34 cellular contexts compared by ENCODE assay signal in the genomic region with DNA sequence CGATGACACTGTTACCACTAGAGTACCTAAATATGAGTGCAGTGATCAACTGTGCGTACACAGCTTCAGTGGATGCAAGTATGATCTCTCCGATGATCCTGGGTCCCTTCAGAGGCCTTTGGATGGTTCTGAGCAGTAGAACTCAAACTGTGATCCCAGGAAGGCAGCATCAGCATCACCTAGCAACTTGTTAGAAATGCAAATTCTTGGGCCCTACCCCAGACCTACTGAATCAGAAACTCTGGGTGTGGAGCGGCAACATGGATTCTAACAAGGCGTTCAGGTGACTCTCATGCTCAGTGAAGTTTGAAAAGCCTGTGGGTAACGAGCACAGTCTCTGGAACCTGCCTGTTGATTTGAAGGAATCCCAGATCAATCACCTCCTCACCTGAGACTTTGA. TPM values are rescaled to one million over a fixed set of nuclear protein-coding genes. Genes with fewer than 3 reads are reported as not detected.
"Had no signal": no experiment of that assay in that cellular context is flagged by ENCODE, and none has a peak within 500 bp of the region (broad histone marks: within the 10 kb centered on the region; RNA-seq: fewer than 3 reads in every experiment).

No MANE protein-coding gene starts in this region.

- H3K4me3 ChIP-seq: adrenal gland, body of pancreas, esophagus muscularis mucosa, gastrocnemius medialis, heart right ventricle had no signal

- H3K27me3 ChIP-seq: adrenal gland, body of pancreas, esophagus muscularis mucosa, foreskin keratinocyte, gastrocnemius medialis had no signal

- H3K36me3 ChIP-seq: adrenal gland, esophagus muscularis mucosa, gastrocnemius medialis, heart right ventricle had no signal

- H3K27ac Mint-ChIP-seq: activated CD4-positive, alpha-beta memory T cell treated with anti-CD3 and anti-CD28 coated beads, Interleukin-2, amount 10 ng/mL, durations not matched to agents 7 days and 5 days; activated CD4-positive, alpha-beta T cell treated with anti-CD3 and anti-CD28 coated beads, Interleukin-2, amount 10 ng/mL, durations not matched to agents 7 days and 5 days; activated naive CD4-positive, alpha-beta T cell treated with anti-CD3 and anti-CD28 coated beads for 36 hours; activated naive CD4-positive, alpha-beta T cell treated with anti-CD3 and anti-CD28 coated beads, Interleukin-2, amount 50 U/mL, for 24 hours; activated naive CD8-positive, alpha-beta T cell treated with anti-CD3 and anti-CD28 coated beads for 36 hours; activated naive CD8-positive, alpha-beta T cell treated with anti-CD3 and anti-CD28 coated beads, Interleukin-2, amount 50 U/mL, for 24 hours; activated T-helper 1 cell treated with anti-CD3 and anti-CD28 coated beads, Interleukin-12 subunit alpha, Interleukin-12 subunit beta, Interleukin-2, Interleukin-4 antibody, amounts not matched to agents 30 ng/mL and 10 ng/mL and 1 ng/mL, durations not matched to agents 14 hours and 24 hours and 36 hours; activated T-helper 2 cell treated with anti-CD3 and anti-CD28 coated beads, Interferon-gamma antibody, Interleukin-2, Interleukin-4, amounts not matched to agents 10 μg/mL and 5 μg/mL and 100 μg/mL, durations not matched to agents 14 hours and 24 hours and 36 hours; effector memory CD8-positive, alpha-beta T cell; T-helper 17 cell; T-helper 2 cell treated with Interferon-gamma antibody and Interleukin-4, amounts not matched to agents 5 μg/mL and 100 μg/mL, for 36 hours had no signal

- H3K27ac ChIP-seq: adrenal gland, body of pancreas, esophagus muscularis mucosa, foreskin keratinocyte, gastrocnemius medialis, heart right ventricle had no signal

- H3K36me3 Mint-ChIP-seq: activated naive CD4-positive, alpha-beta T cell treated with anti-CD3 and anti-CD28 coated beads, Interleukin-2, amount 50 U/mL, for 24 hours; activated naive CD8-positive, alpha-beta T cell treated with anti-CD3 and anti-CD28 coated beads for 36 hours had no signal

- H3K9me3 ChIP-seq: adrenal gland, body of pancreas, esophagus muscularis mucosa, gastrocnemius medialis had no signal

- DNase-seq: activated CD4-positive, alpha-beta memory T cell treated with anti-CD3 and anti-CD28 coated beads, Interleukin-2, amount 10 ng/mL, durations not matched to agents 7 days and 5 days; activated CD4-positive, alpha-beta T cell treated with anti-CD3 and anti-CD28 coated beads for 1 hour; activated CD4-positive, alpha-beta T cell treated with anti-CD3 and anti-CD28 coated beads for 4 hours; activated CD4-positive, alpha-beta T cell treated with anti-CD3 and anti-CD28 coated beads, Interleukin-2, amount 10 ng/mL, durations not matched to agents 7 days and 5 days; activated CD4-positive, alpha-beta T cell treated with anti-CD3 and anti-CD28 coated beads, Interleukin-2, amount 50 U/mL, for 4 hours; activated effector memory CD4-positive, alpha-beta T cell treated with anti-CD3 and anti-CD28 coated beads, Interleukin-2, amount 50 U/mL, for 16 hours; activated naive CD4-positive, alpha-beta T cell treated with anti-CD3 and anti-CD28 coated beads for 36 hours; activated naive CD8-positive, alpha-beta T cell treated with anti-CD3 and anti-CD28 coated beads for 36 hours; activated naive CD8-positive, alpha-beta T cell treated with anti-CD3 and anti-CD28 coated beads, Interleukin-2, amount 50 U/mL, for 24 hours; activated T-cell treated with anti-CD3 and anti-CD28 coated beads, Interleukin-2, amount 50 U/mL, for 1 hour; activated T-cell treated with anti-CD3 and anti-CD28 coated beads, Interleukin-2, amount 50 U/mL, for 48 hours; adrenal gland; amygdala; aorta; body of pancreas; caudate nucleus; cortex of kidney; dermis blood vessel endothelial cell; effector CD4-positive, alpha-beta T cell; effector memory CD8-positive, alpha-beta T cell; erythroblast; foreskin keratinocyte; gastrocnemius medialis; heart right ventricle; T-helper 1 cell; T-helper 17 cell; T1000 had no signal

- ATAC-seq: activated naive CD8-positive, alpha-beta T cell treated with anti-CD3 and anti-CD28 coated beads, Interleukin-2, amount 50 U/mL, for 24 hours; body of pancreas; effector memory CD8-positive, alpha-beta T cell; foreskin keratinocyte; gastrocnemius medialis; heart right ventricle; T-helper 17 cell had no signal

- H3K4me1 ChIP-seq: adrenal gland, esophagus muscularis mucosa, foreskin keratinocyte, gastrocnemius medialis, heart right ventricle had no signal

- H3K9me3 Mint-ChIP-seq: activated CD4-positive, alpha-beta T cell treated with anti-CD3 and anti-CD28 coated beads, Interleukin-2, amount 10 ng/mL, durations not matched to agents 7 days and 5 days; activated naive CD4-positive, alpha-beta T cell treated with anti-CD3 and anti-CD28 coated beads, Interleukin-2, amount 50 U/mL, for 24 hours had no signal

- H3K4me3 Mint-ChIP-seq: activated CD4-positive, alpha-beta memory T cell treated with anti-CD3 and anti-CD28 coated beads, Interleukin-2, amount 10 ng/mL, durations not matched to agents 7 days and 5 days; activated CD4-positive, alpha-beta T cell treated with anti-CD3 and anti-CD28 coated beads, Interleukin-2, amount 10 ng/mL, durations not matched to agents 7 days and 5 days; activated naive CD4-positive, alpha-beta T cell treated with anti-CD3 and anti-CD28 coated beads for 36 hours; activated naive CD4-positive, alpha-beta T cell treated with anti-CD3 and anti-CD28 coated beads, Interleukin-2, amount 50 U/mL, for 24 hours; activated naive CD8-positive, alpha-beta T cell treated with anti-CD3 and anti-CD28 coated beads for 36 hours; activated naive CD8-positive, alpha-beta T cell treated with anti-CD3 and anti-CD28 coated beads, Interleukin-2, amount 50 U/mL, for 24 hours; activated T-helper 1 cell treated with anti-CD3 and anti-CD28 coated beads, Interleukin-12 subunit alpha, Interleukin-12 subunit beta, Interleukin-2, Interleukin-4 antibody, amounts not matched to agents 30 ng/mL and 10 ng/mL and 1 ng/mL, durations not matched to agents 14 hours and 24 hours and 36 hours; effector memory CD8-positive, alpha-beta T cell; T-helper 17 cell; T-helper 2 cell treated with Interferon-gamma antibody and Interleukin-4, amounts not matched to agents 5 μg/mL and 100 μg/mL, for 36 hours had no signal

- H3K4me1 Mint-ChIP-seq: activated CD4-positive, alpha-beta memory T cell treated with anti-CD3 and anti-CD28 coated beads, Interleukin-2, amount 10 ng/mL, durations not matched to agents 7 days and 5 days; activated CD4-positive, alpha-beta T cell treated with anti-CD3 and anti-CD28 coated beads, Interleukin-2, amount 10 ng/mL, durations not matched to agents 7 days and 5 days; activated naive CD4-positive, alpha-beta T cell treated with anti-CD3 and anti-CD28 coated beads, Interleukin-2, amount 50 U/mL, for 24 hours; activated naive CD8-positive, alpha-beta T cell treated with anti-CD3 and anti-CD28 coated beads for 36 hours; activated naive CD8-positive, alpha-beta T cell treated with anti-CD3 and anti-CD28 coated beads, Interleukin-2, amount 50 U/mL, for 24 hours; T-helper 17 cell had no signal

- H3K27me3 Mint-ChIP-seq: activated CD4-positive, alpha-beta memory T cell treated with anti-CD3 and anti-CD28 coated beads, Interleukin-2, amount 10 ng/mL, durations not matched to agents 7 days and 5 days; activated CD4-positive, alpha-beta T cell treated with anti-CD3 and anti-CD28 coated beads, Interleukin-2, amount 10 ng/mL, durations not matched to agents 7 days and 5 days; effector memory CD8-positive, alpha-beta T cell; T-helper 17 cell had no signal

RNA-seq across cellular contexts. Expression of a gene that starts 25.4 kb away (rescaled TPM):
- total RNA-seq: activated CD4-positive, alpha-beta memory T cell treated with anti-CD3 and anti-CD28 coated beads, Interleukin-2, amount 10 ng/mL, durations not matched to agents 7 days and 5 days; activated CD4-positive, alpha-beta T cell treated with anti-CD3 and anti-CD28 coated beads, Interleukin-2, amount 10 ng/mL, durations not matched to agents 7 days and 5 days; activated naive CD4-positive, alpha-beta T cell treated with anti-CD3 and anti-CD28 coated beads for 36 hours; activated naive CD8-positive, alpha-beta T cell treated with anti-CD3 and anti-CD28 coated beads for 36 hours; activated T-helper 1 cell treated with anti-CD3 and anti-CD28 coated beads, Interleukin-12 subunit alpha, Interleukin-12 subunit beta, Interleukin-2, Interleukin-4 antibody, amounts not matched to agents 30 ng/mL and 10 ng/mL and 1 ng/mL, durations not matched to agents 14 hours and 24 hours and 36 hours; activated T-helper 2 cell treated with anti-CD3 and anti-CD28 coated beads, Interferon-gamma antibody, Interleukin-2, Interleukin-4, amounts not matched to agents 10 μg/mL and 5 μg/mL and 100 μg/mL, durations not matched to agents 14 hours and 24 hours and 36 hours; aorta; chondrocyte; foreskin keratinocyte; glomerular endothelial cell; heart right ventricle; T-helper 17 cell had no signal
- polyA plus RNA-seq: heart right ventricle had no signal
